ENCODE assay signal across 1 cellular context in the genomic region with DNA sequence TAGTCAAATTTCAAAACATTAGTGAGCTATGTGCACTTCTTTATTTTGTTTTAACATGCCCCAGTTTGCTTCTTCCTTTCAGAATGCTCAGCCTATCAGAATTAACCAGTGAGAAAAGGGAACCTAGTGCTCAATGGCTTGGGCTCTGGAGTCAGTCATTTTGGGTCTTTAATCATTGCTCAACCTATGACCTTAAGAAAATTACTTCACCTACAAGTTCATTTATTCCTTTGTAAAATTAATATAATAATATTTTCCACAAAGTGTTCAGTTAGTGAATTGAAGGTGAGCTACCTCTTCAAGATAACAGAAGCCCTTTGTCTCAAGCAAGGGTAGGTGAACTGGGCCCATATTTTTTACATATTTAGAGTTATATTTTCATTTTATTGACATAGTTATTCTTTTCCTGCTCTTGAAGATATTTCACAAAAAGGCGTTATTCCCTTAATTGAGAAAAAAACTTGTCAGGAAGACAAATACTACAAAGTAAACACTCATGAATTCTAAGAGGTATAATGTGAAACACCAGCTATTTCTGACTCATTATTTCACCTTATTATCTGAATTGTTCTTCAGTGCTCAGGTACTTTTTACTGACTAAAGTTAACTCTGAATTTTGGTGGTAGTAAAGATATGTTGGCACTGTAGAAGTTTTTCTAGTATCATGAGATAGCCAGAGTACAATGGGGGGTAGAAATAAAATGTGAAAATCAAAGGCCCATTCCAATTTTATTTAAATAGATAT.
TF ChIP-seq lines count a peak whose summit lies in the region.

No MANE protein-coding gene starts in this region.

TF ChIP-seq in GM12878, 131 proteins besides CTCF, POLR2A, EP300 and RAD21 (continued from another document and continues in another):
- TF ChIP-seq, protein P1, sequence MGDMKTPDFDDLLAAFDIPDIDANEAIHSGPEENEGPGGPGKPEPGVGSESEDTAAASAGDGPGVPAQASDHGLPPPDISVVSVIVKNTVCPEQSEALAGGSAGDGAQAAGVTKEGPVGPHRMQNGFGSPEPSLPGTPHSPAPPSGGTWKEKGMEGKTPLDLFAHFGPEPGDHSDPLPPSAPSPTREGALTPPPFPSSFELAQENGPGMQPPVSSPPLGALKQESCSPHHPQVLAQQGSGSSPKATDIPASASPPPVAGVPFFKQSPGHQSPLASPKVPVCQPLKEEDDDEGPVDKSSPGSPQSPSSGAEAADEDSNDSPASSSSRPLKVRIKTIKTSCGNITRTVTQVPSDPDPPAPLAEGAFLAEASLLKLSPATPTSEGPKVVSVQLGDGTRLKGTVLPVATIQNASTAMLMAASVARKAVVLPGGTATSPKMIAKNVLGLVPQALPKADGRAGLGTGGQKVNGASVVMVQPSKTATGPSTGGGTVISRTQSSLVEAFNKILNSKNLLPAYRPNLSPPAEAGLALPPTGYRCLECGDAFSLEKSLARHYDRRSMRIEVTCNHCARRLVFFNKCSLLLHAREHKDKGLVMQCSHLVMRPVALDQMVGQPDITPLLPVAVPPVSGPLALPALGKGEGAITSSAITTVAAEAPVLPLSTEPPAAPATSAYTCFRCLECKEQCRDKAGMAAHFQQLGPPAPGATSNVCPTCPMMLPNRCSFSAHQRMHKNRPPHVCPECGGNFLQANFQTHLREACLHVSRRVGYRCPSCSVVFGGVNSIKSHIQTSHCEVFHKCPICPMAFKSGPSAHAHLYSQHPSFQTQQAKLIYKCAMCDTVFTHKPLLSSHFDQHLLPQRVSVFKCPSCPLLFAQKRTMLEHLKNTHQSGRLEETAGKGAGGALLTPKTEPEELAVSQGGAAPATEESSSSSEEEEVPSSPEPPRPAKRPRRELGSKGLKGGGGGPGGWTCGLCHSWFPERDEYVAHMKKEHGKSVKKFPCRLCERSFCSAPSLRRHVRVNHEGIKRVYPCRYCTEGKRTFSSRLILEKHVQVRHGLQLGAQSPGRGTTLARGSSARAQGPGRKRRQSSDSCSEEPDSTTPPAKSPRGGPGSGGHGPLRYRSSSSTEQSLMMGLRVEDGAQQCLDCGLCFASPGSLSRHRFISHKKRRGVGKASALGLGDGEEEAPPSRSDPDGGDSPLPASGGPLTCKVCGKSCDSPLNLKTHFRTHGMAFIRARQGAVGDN (IDR thresholded peaks at IDR 0.05), result no peak
- TF ChIP-seq TCF7 (IDR thresholded peaks at IDR 0.05; ENCODE audit: borderline replicate concordance) (no peak), FOS (IDR thresholded peaks at IDR 0.05; ENCODE audit: borderline replicate concordance, extremely low read depth, insufficient read length) (no peak), KDM1A (IDR thresholded peaks at IDR 0.05; ENCODE audit: borderline replicate concordance) (no peak), CHD2 (IDR thresholded peaks at IDR 0.05; ENCODE audit: borderline replicate concordance, low read depth, low read length) (no peak), BHLHE40 (IDR thresholded peaks at IDR 0.05; ENCODE audit: borderline replicate concordance in 1 of 2, low read depth in 2 of 2, low read length in 1 of 2) (no peak), ZSCAN29 (IDR thresholded peaks at IDR 0.05) (no peak), TBL1XR1 (IDR thresholded peaks at IDR 0.05; ENCODE audit: low read depth, low read length) (no peak), CBFB (IDR thresholded peaks at IDR 0.05; ENCODE audit: low read depth) (no peak), ASH2L (IDR thresholded peaks at IDR 0.05; ENCODE audit: borderline replicate concordance, low read depth) (no peak), SUZ12 (IDR thresholded peaks at IDR 0.05; ENCODE audit: unreplicated experiment) (no peak), ESRRA (IDR thresholded peaks at IDR 0.05; ENCODE audit: low read length) (no peak; the same call in 1 of the 2 replicates), ZNF274 (IDR thresholded peaks at IDR 0.05; ENCODE audit: insufficient read depth, insufficient read length) (no peak), ZNF24 (IDR thresholded peaks at IDR 0.05) (peak; percentile 42; the same call in 1 of the 2 replicates), ETV6 (conservative IDR thresholded peaks at IDR 0.05 in 1 of 2, IDR thresholded peaks at IDR 0.05 in 1 of 2; ENCODE audit: borderline replicate concordance in 1 of 2, low read depth in 1 of 2) (no peak), MYB (IDR thresholded peaks at IDR 0.05; ENCODE audit: borderline replicate concordance, low read depth, low read length) (no peak), NR2F1 (conservative IDR thresholded peaks at IDR 0.05) (peak; percentile 75), BACH1 (IDR thresholded peaks at IDR 0.05; ENCODE audit: borderline replicate concordance) (no peak), SREBF2 (IDR thresholded peaks at IDR 0.05; ENCODE audit: low read length) (no peak), CREM (IDR thresholded peaks at IDR 0.05; ENCODE audit: low read depth) (no peak), EGR1 (IDR thresholded peaks at IDR 0.05; ENCODE audit: borderline replicate concordance in 1 of 2, low read depth in 2 of 2, low read length in 2 of 2) (no peak), NFXL1 (IDR thresholded peaks at IDR 0.05; ENCODE audit: borderline replicate concordance) (no peak), STAT3 (IDR thresholded peaks at IDR 0.05; ENCODE audit: low read depth, low read length) (no peak), SIN3A (IDR thresholded peaks at IDR 0.05; ENCODE audit: low read depth, low read length) (no peak), LARP7 (IDR thresholded peaks at IDR 0.05) (no peak), DPF2 (IDR thresholded peaks at IDR 0.05) (no peak), NBN (IDR thresholded peaks at IDR 0.05) (no peak), CBX5 (IDR thresholded peaks at IDR 0.05; ENCODE audit: low read depth) (no peak), NRF1 (conservative IDR thresholded peaks at IDR 0.05; ENCODE audit: low read depth, low read length) (no peak), JUND (IDR thresholded peaks at IDR 0.05; ENCODE audit: low read depth, low read length) (no peak), YY1 (IDR thresholded peaks at IDR 0.05; ENCODE audit: low read depth, low read length) (no peak), NFIC (IDR thresholded peaks at IDR 0.05; ENCODE audit: low read depth, low read length) (0 out of 2 replicates have a peak, but pooled peaks have one; percentile 0), PAX8 (IDR thresholded peaks at IDR 0.05) (peak; percentile 76; the same call in 1 of the 2 replicates), ZNF384 (IDR thresholded peaks at IDR 0.05; ENCODE audit: borderline replicate concordance, low read depth, low read length) (no peak), PAX5 (IDR thresholded peaks at IDR 0.05; ENCODE audit: borderline replicate concordance, low read depth, low read length) (no peak), ATF7 (IDR thresholded peaks at IDR 0.05; ENCODE audit: low read depth) (0 out of 2 replicates have a peak, but pooled peaks have one; percentile 23)
- TF ChIP-seq, protein P2, sequence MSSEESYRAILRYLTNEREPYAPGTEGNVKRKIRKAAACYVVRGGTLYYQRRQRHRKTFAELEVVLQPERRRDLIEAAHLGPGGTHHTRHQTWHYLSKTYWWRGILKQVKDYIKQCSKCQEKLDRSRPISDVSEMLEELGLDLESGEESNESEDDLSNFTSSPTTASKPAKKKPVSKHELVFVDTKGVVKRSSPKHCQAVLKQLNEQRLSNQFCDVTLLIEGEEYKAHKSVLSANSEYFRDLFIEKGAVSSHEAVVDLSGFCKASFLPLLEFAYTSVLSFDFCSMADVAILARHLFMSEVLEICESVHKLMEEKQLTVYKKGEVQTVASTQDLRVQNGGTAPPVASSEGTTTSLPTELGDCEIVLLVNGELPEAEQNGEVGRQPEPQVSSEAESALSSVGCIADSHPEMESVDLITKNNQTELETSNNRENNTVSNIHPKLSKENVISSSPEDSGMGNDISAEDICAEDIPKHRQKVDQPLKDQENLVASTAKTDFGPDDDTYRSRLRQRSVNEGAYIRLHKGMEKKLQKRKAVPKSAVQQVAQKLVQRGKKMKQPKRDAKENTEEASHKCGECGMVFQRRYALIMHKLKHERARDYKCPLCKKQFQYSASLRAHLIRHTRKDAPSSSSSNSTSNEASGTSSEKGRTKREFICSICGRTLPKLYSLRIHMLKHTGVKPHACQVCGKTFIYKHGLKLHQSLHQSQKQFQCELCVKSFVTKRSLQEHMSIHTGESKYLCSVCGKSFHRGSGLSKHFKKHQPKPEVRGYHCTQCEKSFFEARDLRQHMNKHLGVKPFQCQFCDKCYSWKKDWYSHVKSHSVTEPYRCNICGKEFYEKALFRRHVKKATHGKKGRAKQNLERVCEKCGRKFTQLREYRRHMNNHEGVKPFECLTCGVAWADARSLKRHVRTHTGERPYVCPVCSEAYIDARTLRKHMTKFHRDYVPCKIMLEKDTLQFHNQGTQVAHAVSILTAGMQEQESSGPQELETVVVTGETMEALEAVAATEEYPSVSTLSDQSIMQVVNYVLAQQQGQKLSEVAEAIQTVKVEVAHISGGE (CRISPR knock-in tag; IDR thresholded peaks at IDR 0.05), result no peak
- TF ChIP-seq, protein P3, sequence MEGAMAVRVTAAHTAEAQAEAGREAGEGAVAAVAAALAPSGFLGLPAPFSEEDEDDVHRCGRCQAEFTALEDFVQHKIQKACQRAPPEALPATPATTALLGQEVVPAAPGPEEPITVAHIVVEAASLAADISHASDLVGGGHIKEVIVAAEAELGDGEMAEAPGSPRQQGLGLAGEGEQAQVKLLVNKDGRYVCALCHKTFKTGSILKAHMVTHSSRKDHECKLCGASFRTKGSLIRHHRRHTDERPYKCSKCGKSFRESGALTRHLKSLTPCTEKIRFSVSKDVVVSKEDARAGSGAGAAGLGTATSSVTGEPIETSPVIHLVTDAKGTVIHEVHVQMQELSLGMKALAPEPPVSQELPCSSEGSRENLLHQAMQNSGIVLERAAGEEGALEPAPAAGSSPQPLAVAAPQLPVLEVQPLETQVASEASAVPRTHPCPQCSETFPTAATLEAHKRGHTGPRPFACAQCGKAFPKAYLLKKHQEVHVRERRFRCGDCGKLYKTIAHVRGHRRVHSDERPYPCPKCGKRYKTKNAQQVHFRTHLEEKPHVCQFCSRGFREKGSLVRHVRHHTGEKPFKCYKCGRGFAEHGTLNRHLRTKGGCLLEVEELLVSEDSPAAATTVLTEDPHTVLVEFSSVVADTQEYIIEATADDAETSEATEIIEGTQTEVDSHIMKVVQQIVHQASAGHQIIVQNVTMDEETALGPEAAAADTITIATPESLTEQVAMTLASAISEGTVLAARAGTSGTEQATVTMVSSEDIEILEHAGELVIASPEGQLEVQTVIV (IDR thresholded peaks at IDR 0.05; ENCODE audit: borderline replicate concordance, partially characterized antibody), result no peak
- TF ChIP-seq, protein P4, sequence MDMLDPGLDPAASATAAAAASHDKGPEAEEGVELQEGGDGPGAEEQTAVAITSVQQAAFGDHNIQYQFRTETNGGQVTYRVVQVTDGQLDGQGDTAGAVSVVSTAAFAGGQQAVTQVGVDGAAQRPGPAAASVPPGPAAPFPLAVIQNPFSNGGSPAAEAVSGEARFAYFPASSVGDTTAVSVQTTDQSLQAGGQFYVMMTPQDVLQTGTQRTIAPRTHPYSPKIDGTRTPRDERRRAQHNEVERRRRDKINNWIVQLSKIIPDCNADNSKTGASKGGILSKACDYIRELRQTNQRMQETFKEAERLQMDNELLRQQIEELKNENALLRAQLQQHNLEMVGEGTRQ (IDR thresholded peaks at IDR 0.05; ENCODE audit: borderline replicate concordance, low read depth, low read length), result no peak
- TF ChIP-seq, protein P5, sequence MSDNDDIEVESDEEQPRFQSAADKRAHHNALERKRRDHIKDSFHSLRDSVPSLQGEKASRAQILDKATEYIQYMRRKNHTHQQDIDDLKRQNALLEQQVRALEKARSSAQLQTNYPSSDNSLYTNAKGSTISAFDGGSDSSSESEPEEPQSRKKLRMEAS (IDR thresholded peaks at IDR 0.05; ENCODE audit: low read depth, low read length), result no peak
- TF ChIP-seq, protein P6, sequence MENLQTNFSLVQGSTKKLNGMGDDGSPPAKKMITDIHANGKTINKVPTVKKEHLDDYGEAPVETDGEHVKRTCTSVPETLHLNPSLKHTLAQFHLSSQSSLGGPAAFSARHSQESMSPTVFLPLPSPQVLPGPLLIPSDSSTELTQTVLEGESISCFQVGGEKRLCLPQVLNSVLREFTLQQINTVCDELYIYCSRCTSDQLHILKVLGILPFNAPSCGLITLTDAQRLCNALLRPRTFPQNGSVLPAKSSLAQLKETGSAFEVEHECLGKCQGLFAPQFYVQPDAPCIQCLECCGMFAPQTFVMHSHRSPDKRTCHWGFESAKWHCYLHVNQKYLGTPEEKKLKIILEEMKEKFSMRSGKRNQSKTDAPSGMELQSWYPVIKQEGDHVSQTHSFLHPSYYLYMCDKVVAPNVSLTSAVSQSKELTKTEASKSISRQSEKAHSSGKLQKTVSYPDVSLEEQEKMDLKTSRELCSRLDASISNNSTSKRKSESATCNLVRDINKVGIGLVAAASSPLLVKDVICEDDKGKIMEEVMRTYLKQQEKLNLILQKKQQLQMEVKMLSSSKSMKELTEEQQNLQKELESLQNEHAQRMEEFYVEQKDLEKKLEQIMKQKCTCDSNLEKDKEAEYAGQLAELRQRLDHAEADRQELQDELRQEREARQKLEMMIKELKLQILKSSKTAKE (IDR thresholded peaks at IDR 0.05; ENCODE audit: low read depth, poor library complexity, severe bottlenecking), result no peak
- TF ChIP-seq, protein P7, sequence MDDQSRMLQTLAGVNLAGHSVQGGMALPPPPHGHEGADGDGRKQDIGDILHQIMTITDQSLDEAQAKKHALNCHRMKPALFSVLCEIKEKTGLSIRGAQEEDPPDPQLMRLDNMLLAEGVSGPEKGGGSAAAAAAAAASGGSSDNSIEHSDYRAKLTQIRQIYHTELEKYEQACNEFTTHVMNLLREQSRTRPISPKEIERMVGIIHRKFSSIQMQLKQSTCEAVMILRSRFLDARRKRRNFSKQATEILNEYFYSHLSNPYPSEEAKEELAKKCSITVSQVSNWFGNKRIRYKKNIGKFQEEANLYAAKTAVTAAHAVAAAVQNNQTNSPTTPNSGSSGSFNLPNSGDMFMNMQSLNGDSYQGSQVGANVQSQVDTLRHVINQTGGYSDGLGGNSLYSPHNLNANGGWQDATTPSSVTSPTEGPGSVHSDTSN (IDR thresholded peaks at IDR 0.05; ENCODE audit: insufficient replicate concordance, low read depth, low read length), result no peak
- TF ChIP-seq, protein P8, sequence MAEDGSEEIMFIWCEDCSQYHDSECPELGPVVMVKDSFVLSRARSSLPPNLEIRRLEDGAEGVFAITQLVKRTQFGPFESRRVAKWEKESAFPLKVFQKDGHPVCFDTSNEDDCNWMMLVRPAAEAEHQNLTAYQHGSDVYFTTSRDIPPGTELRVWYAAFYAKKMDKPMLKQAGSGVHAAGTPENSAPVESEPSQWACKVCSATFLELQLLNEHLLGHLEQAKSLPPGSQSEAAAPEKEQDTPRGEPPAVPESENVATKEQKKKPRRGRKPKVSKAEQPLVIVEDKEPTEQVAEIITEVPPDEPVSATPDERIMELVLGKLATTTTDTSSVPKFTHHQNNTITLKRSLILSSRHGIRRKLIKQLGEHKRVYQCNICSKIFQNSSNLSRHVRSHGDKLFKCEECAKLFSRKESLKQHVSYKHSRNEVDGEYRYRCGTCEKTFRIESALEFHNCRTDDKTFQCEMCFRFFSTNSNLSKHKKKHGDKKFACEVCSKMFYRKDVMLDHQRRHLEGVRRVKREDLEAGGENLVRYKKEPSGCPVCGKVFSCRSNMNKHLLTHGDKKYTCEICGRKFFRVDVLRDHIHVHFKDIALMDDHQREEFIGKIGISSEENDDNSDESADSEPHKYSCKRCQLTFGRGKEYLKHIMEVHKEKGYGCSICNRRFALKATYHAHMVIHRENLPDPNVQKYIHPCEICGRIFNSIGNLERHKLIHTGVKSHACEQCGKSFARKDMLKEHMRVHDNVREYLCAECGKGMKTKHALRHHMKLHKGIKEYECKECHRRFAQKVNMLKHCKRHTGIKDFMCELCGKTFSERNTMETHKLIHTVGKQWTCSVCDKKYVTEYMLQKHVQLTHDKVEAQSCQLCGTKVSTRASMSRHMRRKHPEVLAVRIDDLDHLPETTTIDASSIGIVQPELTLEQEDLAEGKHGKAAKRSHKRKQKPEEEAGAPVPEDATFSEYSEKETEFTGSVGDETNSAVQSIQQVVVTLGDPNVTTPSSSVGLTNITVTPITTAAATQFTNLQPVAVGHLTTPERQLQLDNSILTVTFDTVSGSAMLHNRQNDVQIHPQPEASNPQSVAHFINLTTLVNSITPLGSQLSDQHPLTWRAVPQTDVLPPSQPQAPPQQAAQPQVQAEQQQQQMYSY (CRISPR knock-in tag; IDR thresholded peaks at IDR 0.05), result no peak
